1 cellular context compared by ENCODE assay signal in the genomic region with DNA sequence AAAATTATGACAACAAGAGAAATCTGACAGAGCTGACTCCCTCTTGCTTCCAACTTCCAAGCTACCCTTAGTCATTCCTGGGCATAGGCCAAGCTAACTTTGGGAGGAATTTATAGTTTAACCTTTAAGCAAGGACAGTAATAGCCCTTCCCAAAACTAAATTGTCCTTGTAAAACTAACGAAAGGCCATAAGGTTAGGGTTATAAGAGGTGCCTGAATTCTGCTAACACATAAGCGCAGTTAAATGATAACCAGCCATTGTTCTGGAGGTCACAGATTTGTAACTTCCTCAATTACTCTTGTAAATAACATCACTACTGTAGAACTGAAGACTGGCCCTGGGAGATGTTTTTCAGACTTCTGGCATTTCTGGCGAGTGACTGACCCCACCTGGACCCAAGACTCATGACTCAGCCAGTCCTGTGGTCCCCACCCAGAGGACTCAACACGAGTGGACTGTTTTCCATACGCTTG.
A peak's percentile ranks its signal among the peaks of the same experiment; 100 is the strongest.
TF ChIP-seq lines count a peak whose summit lies in the region.

No MANE protein-coding gene starts in this region.

TF ChIP-seq in SK-N-SH, 30 proteins besides CTCF, POLR2A, EP300 and RAD21 (continued from another document):
- TF ChIP-seq, protein P1, sequence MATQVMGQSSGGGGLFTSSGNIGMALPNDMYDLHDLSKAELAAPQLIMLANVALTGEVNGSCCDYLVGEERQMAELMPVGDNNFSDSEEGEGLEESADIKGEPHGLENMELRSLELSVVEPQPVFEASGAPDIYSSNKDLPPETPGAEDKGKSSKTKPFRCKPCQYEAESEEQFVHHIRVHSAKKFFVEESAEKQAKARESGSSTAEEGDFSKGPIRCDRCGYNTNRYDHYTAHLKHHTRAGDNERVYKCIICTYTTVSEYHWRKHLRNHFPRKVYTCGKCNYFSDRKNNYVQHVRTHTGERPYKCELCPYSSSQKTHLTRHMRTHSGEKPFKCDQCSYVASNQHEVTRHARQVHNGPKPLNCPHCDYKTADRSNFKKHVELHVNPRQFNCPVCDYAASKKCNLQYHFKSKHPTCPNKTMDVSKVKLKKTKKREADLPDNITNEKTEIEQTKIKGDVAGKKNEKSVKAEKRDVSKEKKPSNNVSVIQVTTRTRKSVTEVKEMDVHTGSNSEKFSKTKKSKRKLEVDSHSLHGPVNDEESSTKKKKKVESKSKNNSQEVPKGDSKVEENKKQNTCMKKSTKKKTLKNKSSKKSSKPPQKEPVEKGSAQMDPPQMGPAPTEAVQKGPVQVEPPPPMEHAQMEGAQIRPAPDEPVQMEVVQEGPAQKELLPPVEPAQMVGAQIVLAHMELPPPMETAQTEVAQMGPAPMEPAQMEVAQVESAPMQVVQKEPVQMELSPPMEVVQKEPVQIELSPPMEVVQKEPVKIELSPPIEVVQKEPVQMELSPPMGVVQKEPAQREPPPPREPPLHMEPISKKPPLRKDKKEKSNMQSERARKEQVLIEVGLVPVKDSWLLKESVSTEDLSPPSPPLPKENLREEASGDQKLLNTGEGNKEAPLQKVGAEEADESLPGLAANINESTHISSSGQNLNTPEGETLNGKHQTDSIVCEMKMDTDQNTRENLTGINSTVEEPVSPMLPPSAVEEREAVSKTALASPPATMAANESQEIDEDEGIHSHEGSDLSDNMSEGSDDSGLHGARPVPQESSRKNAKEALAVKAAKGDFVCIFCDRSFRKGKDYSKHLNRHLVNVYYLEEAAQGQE (IDR thresholded peaks at IDR 0.05; ENCODE audit: low read depth, low read length), result no peak
- TF ChIP-seq, protein P2, sequence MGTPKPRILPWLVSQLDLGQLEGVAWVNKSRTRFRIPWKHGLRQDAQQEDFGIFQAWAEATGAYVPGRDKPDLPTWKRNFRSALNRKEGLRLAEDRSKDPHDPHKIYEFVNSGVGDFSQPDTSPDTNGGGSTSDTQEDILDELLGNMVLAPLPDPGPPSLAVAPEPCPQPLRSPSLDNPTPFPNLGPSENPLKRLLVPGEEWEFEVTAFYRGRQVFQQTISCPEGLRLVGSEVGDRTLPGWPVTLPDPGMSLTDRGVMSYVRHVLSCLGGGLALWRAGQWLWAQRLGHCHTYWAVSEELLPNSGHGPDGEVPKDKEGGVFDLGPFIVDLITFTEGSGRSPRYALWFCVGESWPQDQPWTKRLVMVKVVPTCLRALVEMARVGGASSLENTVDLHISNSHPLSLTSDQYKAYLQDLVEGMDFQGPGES (IDR thresholded peaks at IDR 0.05; ENCODE audit: low read depth, low read length), result no peak
- TF ChIP-seq EZH2phosphoT487 (IDR thresholded peaks at IDR 0.05; ENCODE audit: borderline replicate concordance, low read depth), result no peak
- peak; percentile 25; the same call in 1 of the 2 replicates for TF ChIP-seq MEF2A (IDR thresholded peaks at IDR 0.05; ENCODE audit: borderline replicate concordance, low read depth)
- no peak for TF ChIP-seq GATA2 (CRISPR knock-in tag; IDR thresholded peaks at IDR 0.05)
- no peak for TF ChIP-seq SMC3 (IDR thresholded peaks at IDR 0.05; ENCODE audit: low read depth, low read length)
- TF ChIP-seq RXRA (IDR thresholded peaks at IDR 0.05; ENCODE audit: borderline replicate concordance, low read depth), result peak; percentile 74; the same call in 1 of the 2 replicates
- TF ChIP-seq TAF1 (IDR thresholded peaks at IDR 0.05; ENCODE audit: borderline replicate concordance, low read depth, low read length), result no peak
- peak; percentile 67 for TF ChIP-seq JUND (IDR thresholded peaks at IDR 0.05)
- TF ChIP-seq NFIC (IDR thresholded peaks at IDR 0.05; ENCODE audit: borderline replicate concordance), result peak; percentile 62
- TF ChIP-seq, protein P3, sequence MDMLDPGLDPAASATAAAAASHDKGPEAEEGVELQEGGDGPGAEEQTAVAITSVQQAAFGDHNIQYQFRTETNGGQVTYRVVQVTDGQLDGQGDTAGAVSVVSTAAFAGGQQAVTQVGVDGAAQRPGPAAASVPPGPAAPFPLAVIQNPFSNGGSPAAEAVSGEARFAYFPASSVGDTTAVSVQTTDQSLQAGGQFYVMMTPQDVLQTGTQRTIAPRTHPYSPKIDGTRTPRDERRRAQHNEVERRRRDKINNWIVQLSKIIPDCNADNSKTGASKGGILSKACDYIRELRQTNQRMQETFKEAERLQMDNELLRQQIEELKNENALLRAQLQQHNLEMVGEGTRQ (IDR thresholded peaks at IDR 0.05; ENCODE audit: borderline replicate concordance, low read depth, low read length), result no peak
- TF ChIP-seq FOSL2 (IDR thresholded peaks at IDR 0.05; ENCODE audit: borderline replicate concordance, low read depth), result peak; percentile 77
- TF ChIP-seq, protein P4, sequence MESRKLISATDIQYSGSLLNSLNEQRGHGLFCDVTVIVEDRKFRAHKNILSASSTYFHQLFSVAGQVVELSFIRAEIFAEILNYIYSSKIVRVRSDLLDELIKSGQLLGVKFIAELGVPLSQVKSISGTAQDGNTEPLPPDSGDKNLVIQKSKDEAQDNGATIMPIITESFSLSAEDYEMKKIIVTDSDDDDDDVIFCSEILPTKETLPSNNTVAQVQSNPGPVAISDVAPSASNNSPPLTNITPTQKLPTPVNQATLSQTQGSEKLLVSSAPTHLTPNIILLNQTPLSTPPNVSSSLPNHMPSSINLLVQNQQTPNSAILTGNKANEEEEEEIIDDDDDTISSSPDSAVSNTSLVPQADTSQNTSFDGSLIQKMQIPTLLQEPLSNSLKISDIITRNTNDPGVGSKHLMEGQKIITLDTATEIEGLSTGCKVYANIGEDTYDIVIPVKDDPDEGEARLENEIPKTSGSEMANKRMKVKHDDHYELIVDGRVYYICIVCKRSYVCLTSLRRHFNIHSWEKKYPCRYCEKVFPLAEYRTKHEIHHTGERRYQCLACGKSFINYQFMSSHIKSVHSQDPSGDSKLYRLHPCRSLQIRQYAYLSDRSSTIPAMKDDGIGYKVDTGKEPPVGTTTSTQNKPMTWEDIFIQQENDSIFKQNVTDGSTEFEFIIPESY (IDR thresholded peaks at IDR 0.05; ENCODE audit: borderline replicate concordance, low read depth), result no peak
- TF ChIP-seq, protein P5, sequence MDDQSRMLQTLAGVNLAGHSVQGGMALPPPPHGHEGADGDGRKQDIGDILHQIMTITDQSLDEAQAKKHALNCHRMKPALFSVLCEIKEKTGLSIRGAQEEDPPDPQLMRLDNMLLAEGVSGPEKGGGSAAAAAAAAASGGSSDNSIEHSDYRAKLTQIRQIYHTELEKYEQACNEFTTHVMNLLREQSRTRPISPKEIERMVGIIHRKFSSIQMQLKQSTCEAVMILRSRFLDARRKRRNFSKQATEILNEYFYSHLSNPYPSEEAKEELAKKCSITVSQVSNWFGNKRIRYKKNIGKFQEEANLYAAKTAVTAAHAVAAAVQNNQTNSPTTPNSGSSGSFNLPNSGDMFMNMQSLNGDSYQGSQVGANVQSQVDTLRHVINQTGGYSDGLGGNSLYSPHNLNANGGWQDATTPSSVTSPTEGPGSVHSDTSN (IDR thresholded peaks at IDR 0.05), result peak; percentile 57
- no peak for TF ChIP-seq GABPA (IDR thresholded peaks at IDR 0.05; ENCODE audit: low read depth)
- TF ChIP-seq FOXM1 (IDR thresholded peaks at IDR 0.05; ENCODE audit: low read depth), result peak; percentile 50; the same call in 1 of the 2 replicates
